In genomic region chr16:56424404-56424765, GRCh38 we compare ENCODE assay signal across 8 cellular contexts. TPM values are rescaled to one million over a fixed set of nuclear protein-coding genes. Genes with fewer than 3 reads are reported as not detected.
DNase-seq lines count a peak whose midpoint lies in the region; ATAC-seq lines count a peak whose summit lies in the region.

No MANE protein-coding gene starts in this region.

- H3K9ac ChIP-seq in iPS-15b (ENCODE audit: low read depth, low read length): no peak overlapping the region

- peaks cover 6% of the 10 kb centered on the region for H3K36me3 Mint-ChIP-seq in activated CD4-positive, alpha-beta T cell treated with anti-CD3 and anti-CD28 coated beads for 36 hours (ENCODE audit: low read depth)
- peaks cover 6% of the 10 kb centered on the region for H3K36me3 Mint-ChIP-seq in activated naive CD8-positive, alpha-beta T cell treated with anti-CD3 and anti-CD28 coated beads for 36 hours

- ATAC-seq in activated CD4-positive, alpha-beta T cell treated with anti-CD3 and anti-CD28 coated beads for 36 hours: no peak
- ATAC-seq in HG02840 (IDR thresholded peaks at IDR 0.05; ENCODE audit: low FRiP score, unreplicated experiment): no peak
- no peak for ATAC-seq in HG03469 (IDR thresholded peaks at IDR 0.05; ENCODE audit: unreplicated experiment)

- H3K27me3 ChIP-seq in iPS-15b (ENCODE audit: control insufficient read depth, insufficient read depth, low read length): peaks cover 7% of the 10 kb centered on the region

- POLR2A ChIA-PET in activated CD4-positive, alpha-beta T cell treated with anti-CD3 and anti-CD28 coated beads for 36 hours (lab: Charles Lee): interaction anchor here (0.6 to 1.3 kb wide), 2 partner anchors 23 to 278 kb away, joined by 3 read pairs; no protein-coding TSS in a partner anchor

- H3K4me1 ChIP-seq in iPS-15b (ENCODE audit: control insufficient read depth, insufficient read depth, low read length): peaks cover 14% of the 10 kb centered on the region

- intact Hi-C loops in activated CD4-positive, alpha-beta T cell treated with anti-CD3 and anti-CD28 coated beads for 36 hours (cut with DNase I, micrococcal nuclease): loop anchor here in 1 of 2 experiments (10.0 kb wide), 1 partner anchor 1310 kb away; the partner anchor contains the start of gene KATNB1

- peak overlapping the region; percentile 82 for H3K27ac Mint-ChIP-seq in activated CD4-positive, alpha-beta T cell treated with anti-CD3 and anti-CD28 coated beads for 36 hours
- H3K27ac Mint-ChIP-seq in activated naive CD8-positive, alpha-beta T cell treated with anti-CD3 and anti-CD28 coated beads for 36 hours: peak overlapping the region; percentile 79

- no peaks in the 10 kb centered on the region for H3K36me3 ChIP-seq in iPS-15b (ENCODE audit: control insufficient read depth, insufficient read depth, low read length)

- no peaks in the 10 kb centered on the region for H3K9me3 Mint-ChIP-seq in activated CD4-positive, alpha-beta T cell treated with anti-CD3 and anti-CD28 coated beads for 36 hours (ENCODE audit: low read depth)
- H3K9me3 Mint-ChIP-seq in activated naive CD8-positive, alpha-beta T cell treated with anti-CD3 and anti-CD28 coated beads for 36 hours: no peaks in the 10 kb centered on the region

- H3K27me3 Mint-ChIP-seq in activated CD4-positive, alpha-beta T cell treated with anti-CD3 and anti-CD28 coated beads for 36 hours: no peaks in the 10 kb centered on the region
- H3K27me3 Mint-ChIP-seq in activated naive CD8-positive, alpha-beta T cell treated with anti-CD3 and anti-CD28 coated beads for 36 hours: no peaks in the 10 kb centered on the region

- H3K27ac ChIP-seq in skin epidermis: peak overlapping the region in 20 of 21 experiments; percentile 69 to 95 (median 88)

- CTCF ChIA-PET in activated CD4-positive, alpha-beta T cell treated with anti-CD3 and anti-CD28 coated beads for 36 hours (lab: Charles Lee): interaction anchor here (0.7 kb wide), 1 partner anchor 12 kb away, joined by 3 read pairs; no protein-coding TSS in a partner anchor

- no peaks in the 10 kb centered on the region for H3K9me3 ChIP-seq in iPS-15b (ENCODE audit: control insufficient read depth, insufficient read depth, low read length)

- peak overlapping the region; percentile 90 for H3K4me3 Mint-ChIP-seq in activated CD4-positive, alpha-beta T cell treated with anti-CD3 and anti-CD28 coated beads for 36 hours
- peak overlapping the region; percentile 89 for H3K4me3 Mint-ChIP-seq in activated naive CD8-positive, alpha-beta T cell treated with anti-CD3 and anti-CD28 coated beads for 36 hours

- H3K4me3 ChIP-seq in iPS-15b (ENCODE audit: low read depth, low read length) (peak overlapping the region; percentile 55), skin epidermis (peak overlapping the region; percentile 54 to 98 (median 85))

- DNase-seq in activated CD4-positive, alpha-beta T cell treated with anti-CD3 and anti-CD28 coated beads for 36 hours: no peak
- DNase-seq in activated CD4-positive, alpha-beta T cell treated with anti-CD3 and anti-CD28 coated beads, Interleukin-2, amount 50 U/mL, for 4 hours: no peak
- DNase-seq in activated naive CD8-positive, alpha-beta T cell treated with anti-CD3 and anti-CD28 coated beads for 36 hours: no peak
- DNase-seq in ureter (ENCODE audit: low spot score): no peak

- H3K4me1 Mint-ChIP-seq in activated CD4-positive, alpha-beta T cell treated with anti-CD3 and anti-CD28 coated beads for 36 hours: peaks cover 59% of the 10 kb centered on the region
- peaks cover 48% of the 10 kb centered on the region for H3K4me1 Mint-ChIP-seq in activated naive CD8-positive, alpha-beta T cell treated with anti-CD3 and anti-CD28 coated beads for 36 hours

RNA-seq across cellular contexts. Expression of gene AMFR, which starts 1.0 kb away (rescaled TPM):
- 10 to 100 TPM; 34.0 to 48.0 TPM for total RNA-seq in activated CD4-positive, alpha-beta T cell treated with anti-CD3 and anti-CD28 coated beads for 36 hours
- 10 to 100 TPM; 45.0 to 45.1 TPM for total RNA-seq in activated naive CD8-positive, alpha-beta T cell treated with anti-CD3 and anti-CD28 coated beads for 36 hours
- total RNA-seq in ureter: 97.2 TPM

RNA-seq across cellular contexts. Expression of gene NUDT21, which starts 26.7 kb away (rescaled TPM):
- 100 to 1,000 TPM; 333 to 349 TPM for total RNA-seq in activated CD4-positive, alpha-beta T cell treated with anti-CD3 and anti-CD28 coated beads for 36 hours
- 100 to 1,000 TPM; 319 to 323 TPM for total RNA-seq in activated naive CD8-positive, alpha-beta T cell treated with anti-CD3 and anti-CD28 coated beads for 36 hours
- 128 TPM for total RNA-seq in ureter

RNA-seq across cellular contexts. Expression of gene OGFOD1, which starts 27.0 kb away (rescaled TPM):
- total RNA-seq in activated CD4-positive, alpha-beta T cell treated with anti-CD3 and anti-CD28 coated beads for 36 hours: 10 to 100 TPM; 56.2 to 64.1 TPM
- 10 to 100 TPM; 76.6 to 78.5 TPM for total RNA-seq in activated naive CD8-positive, alpha-beta T cell treated with anti-CD3 and anti-CD28 coated beads for 36 hours
- total RNA-seq in ureter: 44.3 TPM
